8 cellular contexts compared by ENCODE assay signal in the genomic region with DNA sequence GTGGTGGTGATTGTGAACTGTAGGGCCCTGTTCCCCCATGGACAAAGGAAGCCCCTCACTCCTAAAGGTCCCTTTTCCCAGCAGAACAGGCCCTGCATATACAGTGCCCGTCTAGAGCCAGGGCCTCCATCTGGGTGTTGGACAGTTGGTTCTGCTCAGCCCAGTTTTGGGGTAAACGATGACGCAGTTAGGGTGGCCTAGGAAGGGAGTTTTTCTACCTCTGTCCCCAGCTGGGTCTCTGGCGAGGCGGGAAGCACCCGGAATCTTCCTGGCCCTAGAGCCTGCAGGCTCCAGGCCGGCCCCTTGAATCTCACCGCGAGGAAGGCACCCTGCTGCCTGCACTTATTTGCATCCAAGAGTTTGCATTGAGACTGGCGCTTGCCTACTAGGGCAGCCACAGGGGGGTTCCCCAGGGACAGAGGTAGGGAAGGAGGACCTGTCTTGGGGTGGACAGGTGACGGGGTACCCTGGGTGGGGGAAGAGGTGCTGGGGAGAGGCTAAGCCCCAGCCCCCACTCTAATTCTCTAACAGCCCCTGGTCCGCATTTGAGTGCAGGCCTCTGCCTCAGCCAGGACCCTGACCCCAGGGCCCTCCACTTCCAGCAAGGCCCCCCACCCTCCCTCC. TPM values are rescaled to one million over a fixed set of nuclear protein-coding genes. Genes with fewer than 3 reads are reported as not detected.
DNase-seq lines count a peak whose midpoint lies in the region; ATAC-seq, FAIRE-seq and TF ChIP-seq lines count a peak whose summit lies in the region.

No MANE protein-coding gene starts in this region.

- TF ChIP-seq EP300 in GM12878 (IDR thresholded peaks at IDR 0.05; ENCODE audit: borderline replicate concordance in 1 of 2, control insufficient read depth in 1 of 2, low read depth in 2 of 2, low read length in 2 of 2), result no peak

- intact Hi-C loops in GM12878 (cut with micrococcal nuclease; ENCODE audit: unreplicated experiment), result loop anchor here (2.0 kb wide), 1 partner anchor 31 kb away; no protein-coding TSS in a partner anchor

- 0 out of 2 replicates have a peak, but pooled peaks have one; percentile 39 for TF ChIP-seq POLR2A in GM12878 (IDR thresholded peaks at IDR 0.05; ENCODE audit: low read depth, low read length)

- peak overlapping the region; percentile 77 for H2AFZ ChIP-seq in GM12878 (ENCODE audit: control insufficient read depth, low read depth, low read length)

- H3K27me3 ChIP-seq in GM12878 (replicated peaks in 1 of 2; ENCODE audit: control insufficient read depth in 2 of 2, insufficient read depth in 2 of 2, low read length in 1 of 2), result no peaks in the 10 kb centered on the region
- H3K27me3 ChIP-seq in effector memory CD4-positive, alpha-beta T cell (replicated peaks; ENCODE audit: control insufficient read depth, insufficient read depth, low read length, poor library complexity, severe bottlenecking), result no peaks in the 10 kb centered on the region

- peaks cover 2 to 4% of the 10 kb centered on the region in 2 donors for H3K36me3 Mint-ChIP-seq in stimulated activated naive B cell treated with anti-CD40 and anti-IgM and Interleukin-4, amounts not matched to agents 10 μg/mL and 1 μg/mL and 100 μg/mL, for 72 hours

- H3K4me2 ChIP-seq in GM12878 (ENCODE audit: control insufficient read depth, insufficient read depth), result peak overlapping the region; percentile 86

- H3K4me1 ChIP-seq in GM12878 (ENCODE audit: control insufficient read depth, insufficient read depth, low read length), result peaks cover 24% of the 10 kb centered on the region
- peaks cover 6% of the 10 kb centered on the region for H3K4me1 ChIP-seq in effector memory CD4-positive, alpha-beta T cell (ENCODE audit: control insufficient read depth, insufficient read depth, low read length, poor library complexity, severe bottlenecking)

- no peak for TF ChIP-seq CTCF in GM12878 (IDR thresholded peaks at IDR 0.05 in 2 of 3, conservative IDR thresholded peaks at IDR 0.05 in 1 of 3; ENCODE audit: control insufficient read depth in 2 of 3, extremely low read depth in 1 of 3, insufficient read depth in 1 of 3, low read depth in 3 of 3, low read length in 3 of 3)

- peaks cover 11 to 27% of the 10 kb centered on the region in 2 donors for H3K4me1 Mint-ChIP-seq in stimulated activated naive B cell treated with anti-CD40 and anti-IgM and Interleukin-4, amounts not matched to agents 10 μg/mL and 1 μg/mL and 100 μg/mL, for 72 hours

- no peaks in the 10 kb centered on the region for H4K20me1 ChIP-seq in GM12878 (ENCODE audit: control insufficient read depth, insufficient read depth)

- peak; percentile 62 for DNase-seq in activated effector memory CD4-positive, alpha-beta T cell treated with anti-CD3 and anti-CD28 coated beads, Interleukin-2, amount 50 U/mL, for 16 hours
- DNase-seq in activated effector memory CD4-positive, alpha-beta T cell treated with Interleukin-2 at 50 U/mL for 16 hours, result no peak
- peak; percentile 26 for DNase-seq in NCI-H2227 treated with DMSO at 0.1 percent for 48 hours (lab: John Stamatoyannopoulos, UW)
- DNase-seq in GM12878 (ENCODE audit: low read depth, low spot score), result peak; percentile 48
- peak; percentile 17 for DNase-seq in kidney tubule cell (ENCODE audit: low spot score)
- DNase-seq in stimulated activated naive B cell treated with anti-CD40 and anti-IgM and Interleukin-4, amounts not matched to agents 10 μg/mL and 1 μg/mL and 100 μg/mL, for 72 hours, result peak; percentile 23
- DNase-seq in effector memory CD4-positive, alpha-beta T cell, result no peak

- RAD21 ChIA-PET in GM12878 (lab: Charles Lee; ENCODE audit: unreplicated experiment), result interaction anchor here (1.4 kb wide), 1 partner anchor 70 kb away, joined by 8 read pairs; no protein-coding TSS in a partner anchor

- H3K27ac Mint-ChIP-seq in stimulated activated naive B cell treated with anti-CD40 and anti-IgM and Interleukin-4, amounts not matched to agents 10 μg/mL and 1 μg/mL and 100 μg/mL, for 72 hours, result no peak overlapping the region

- peak overlapping the region; percentile 78 to 79 for H3K4me3 Mint-ChIP-seq in stimulated activated naive B cell treated with anti-CD40 and anti-IgM and Interleukin-4, amounts not matched to agents 10 μg/mL and 1 μg/mL and 100 μg/mL, for 72 hours

- CTCF ChIA-PET in GM12878 (lab: Yijun Ruan, JAX), result interaction anchor here (1.0 to 2.4 kb wide), 4 partner anchors 7 to 96 kb away, joined by 4 to 12 read pairs (median 5); no protein-coding TSS in a partner anchor

- H3K27me3 Mint-ChIP-seq in stimulated activated naive B cell treated with anti-CD40 and anti-IgM and Interleukin-4, amounts not matched to agents 10 μg/mL and 1 μg/mL and 100 μg/mL, for 72 hours, result no peaks in the 10 kb centered on the region

- peak; percentile 23 for FAIRE-seq in GM12878 (lab: Jason Lieb, UNC)

- no TSS peak for BruUV-seq in GM12878 (replicated peaks; lab: Mats Ljungman, UMichigan)

- ATAC-seq in HG02623 (IDR thresholded peaks at IDR 0.05; ENCODE audit: unreplicated experiment) (peak; percentile 62), GM12878 (peak; percentile 81)
- ATAC-seq in stimulated activated naive B cell treated with anti-CD40 and anti-IgM and Interleukin-4, amounts not matched to agents 10 μg/mL and 1 μg/mL and 100 μg/mL, for 72 hours (replicated peaks), result peak; percentile 41 to 47

- H3K9ac ChIP-seq in GM12878 (ENCODE audit: control insufficient read depth, insufficient read depth, low read length), result peak overlapping the region; percentile 60

- WGBS in GM12878 (ENCODE audit: insufficient coverage, insufficient replicate concordance, low lambda C conversion rate, missing lambda C conversion rate), result 7% methylated on average over 11 of the region's 12 CpGs

- no peaks in the 10 kb centered on the region for H3K9me3 ChIP-seq in GM12878 (replicated peaks; ENCODE audit: control insufficient read depth, insufficient read depth, low read length)
- H3K9me3 ChIP-seq in effector memory CD4-positive, alpha-beta T cell (ENCODE audit: control insufficient read depth, low read length), result no peaks in the 10 kb centered on the region

- POLR2A ChIA-PET in GM12878 (lab: Charles Lee), result interaction anchor here (0.9 to 1.1 kb wide), 3 partner anchors 28 to 70 kb away, joined by 3 to 4 read pairs (median 3); no protein-coding TSS in a partner anchor

- H3K79me2 ChIP-seq in GM12878 (ENCODE audit: control insufficient read depth, insufficient read depth, low read length), result peaks cover 20% of the 10 kb centered on the region

- peak overlapping the region; percentile 39; the same call in 1 of the 2 replicates for H3K4me3 ChIP-seq in GM12878
- no peak overlapping the region for H3K4me3 ChIP-seq in effector memory CD4-positive, alpha-beta T cell (ENCODE audit: insufficient read depth, low read depth, low read length, poor library complexity, severe bottlenecking)

- SMC1A ChIA-PET in GM12878 (lab: Charles Lee; ENCODE audit: uncharacterized antibody, unreplicated experiment), result interaction anchor here (0.5 to 3.9 kb wide), 10 partner anchors 7 to 418 kb away, joined by 3 to 15 read pairs (median 5); no protein-coding TSS in a partner anchor

- no peak for TF ChIP-seq RAD21 in GM12878 (IDR thresholded peaks at IDR 0.05; ENCODE audit: insufficient read depth, low read depth, low read length)

- no peaks in the 10 kb centered on the region for H3K9me3 Mint-ChIP-seq in stimulated activated naive B cell treated with anti-CD40 and anti-IgM and Interleukin-4, amounts not matched to agents 10 μg/mL and 1 μg/mL and 100 μg/mL, for 72 hours

- in situ Hi-C loops in GM12878 (cut with MboI), result no loop called here

- no peaks in the 10 kb centered on the region for H3K36me3 ChIP-seq in GM12878 (ENCODE audit: control insufficient read depth in 2 of 2, insufficient read depth in 2 of 2, low read length in 1 of 2)
- H3K36me3 ChIP-seq in effector memory CD4-positive, alpha-beta T cell (ENCODE audit: control insufficient read depth, insufficient read depth, low read length), result no peaks in the 10 kb centered on the region

- H3K27ac ChIP-seq in GM12878 (ENCODE audit: control insufficient read depth, insufficient read depth), result peak overlapping the region; percentile 72
- no peak overlapping the region for H3K27ac ChIP-seq in effector memory CD4-positive, alpha-beta T cell (ENCODE audit: insufficient read depth, low read length, poor library complexity, severe bottlenecking)

TF ChIP-seq in GM12878, 131 proteins besides CTCF, POLR2A, EP300 and RAD21 (continues in another document):
- TF ChIP-seq SMARCA5 (IDR thresholded peaks at IDR 0.05) (no peak), MEF2B (IDR thresholded peaks at IDR 0.05; ENCODE audit: partially characterized antibody, poor library complexity, severe bottlenecking) (peak; percentile 47)

RNA-seq across cellular contexts. Expression of a gene that starts 0.5 kb away (rescaled TPM):
- total RNA-seq in GM12878 (2013; cell fraction: nucleolus; rRNA removed), result 161 and 165 TPM in 2 replicates
- total RNA-seq in GM12878 (2014; rRNA removed) (19.0 and 23.8 TPM in 2 replicates), GM12878 (2014; rRNA removed; fragmentation: Illumina TruSeq; extraction: Trizol) (27.4 and 29.0 TPM in 2 replicates), GM12878 (2021) (28.4 and 32.0 TPM in 2 replicates)
- polyA plus RNA-seq in GM12878 (2011; ENCODE audit: low read depth), result 26.8 TPM
- polyA plus RNA-seq in GM12878 (2011; rRNA removed) (45.5 and 56.4 TPM in 2 replicates), GM12878 (2014; fragmentation: Illumina TruSeq; extraction: Trizol) (36.8 and 50.2 TPM in 2 replicates), GM12878 (2014; fragmentation: Nextera tagmentation; extraction: Ambion mirVana) (10 to 100 TPM; 17.6 to 21.5 TPM), GM12878 (2014; rRNA removed) (25.2 and 31.4 TPM in 2 replicates), GM12878 (2016; fragmentation: Nextera tagmentation; extraction: Ambion mirVana) (10 to 100 TPM; 22.5 to 24.0 TPM)
- 27.5 and 36.6 TPM in 2 replicates for polyA plus RNA-seq in GM12878 (2011; cell fraction: cytosol; rRNA removed)
- polyA plus RNA-seq in GM12878 (2011; cell fraction: nucleus; rRNA removed), result 31.4 and 35.0 TPM in 2 replicates
- 28.6 and 31.1 TPM in 2 replicates for polyA plus RNA-seq in GM12878 (2012)
- 33.5 and 51.9 TPM in 2 replicates for polyA minus RNA-seq in GM12878 (2011; rRNA and poly(A)+ RNA removed)
- 8.8 and 9.8 TPM in 2 replicates for polyA minus RNA-seq in GM12878 (2011; cell fraction: cytosol; rRNA and poly(A)+ RNA removed)
- polyA minus RNA-seq in GM12878 (2011; cell fraction: nucleus; rRNA and poly(A)+ RNA removed), result 20.3 and 32.3 TPM in 2 replicates

Comparison
In these comparisons a context has a peak if more than half of its experiments do, and no peak if none do; other contexts are left out.
1. DNase-seq: peak in activated effector memory CD4-positive, alpha-beta T cell treated with anti-CD3 and anti-CD28 coated beads, Interleukin-2, amount 50 U/mL, for 16 hours (single experiment), NCI-H2227 treated with DMSO at 0.1 percent for 48 hours (single experiment), GM12878 (single experiment), kidney tubule cell (single experiment) and stimulated activated naive B cell treated with anti-CD40 and anti-IgM and Interleukin-4, amounts not matched to agents 10 μg/mL and 1 μg/mL and 100 μg/mL, for 72 hours (single experiment); none in activated effector memory CD4-positive, alpha-beta T cell treated with Interleukin-2 at 50 U/mL for 16 hours (single experiment) and effector memory CD4-positive, alpha-beta T cell (0 of 3).
2. Peak in every context shown above with its lines, with median percentiles within 50 percentile points of each other: ATAC-seq.